In genomic region chr6:17144016-17144415, GRCh38 we compare ENCODE assay signal across 9 cellular contexts. TPM values are rescaled to one million over a fixed set of nuclear protein-coding genes. Genes with fewer than 3 reads are reported as not detected.
"Had no signal": no experiment of that assay in that cellular context is flagged by ENCODE, and none has a peak within 500 bp of the region (broad histone marks: within the 10 kb centered on the region; RNA-seq: fewer than 3 reads in every experiment).

No MANE protein-coding gene starts in this region.

- H3K27ac ChIP-seq: HL-60, KMS-11 had no signal

- H3K9ac ChIP-seq: KMS-11 had no signal

- DNase-seq: IMR-90, KBM-7, KG1 had no signal

- FAIRE-seq: HTR-8/SVneo had no signal

- H3K4me2 ChIP-seq: KMS-11 had no signal

RNA-seq across cellular contexts. Expression of gene STMND1, which starts 42.2 kb away (rescaled TPM):
- total RNA-seq: HT-29, HT1080, IMR-90 had no signal
- polyA plus RNA-seq: IgD-negative memory B cell, IMR-90 had no signal
